20 cellular contexts compared by ENCODE assay signal in genomic region chr16:48522041-48522440, GRCh38.
A peak's percentile ranks its signal among the peaks of the same experiment; 100 is the strongest.
DNase-seq lines count a peak whose midpoint lies in the region; TF ChIP-seq lines count a peak whose summit lies in the region.
"Had no signal": no experiment of that assay in that cellular context is flagged by ENCODE, and none has a peak within 500 bp of the region (broad histone marks: within the 10 kb centered on the region; RNA-seq: fewer than 3 reads in every experiment).

No MANE protein-coding gene starts in this region.

- H3K4me1 ChIP-seq in BLaER1 = peaks cover 32% of the 10 kb centered on the region
- H3K4me1 ChIP-seq in BLaER1 treated with 17β-estradiol and CSF1 and Interleukin-3, amounts not matched to agents 10 nM and 100 nM = peaks cover 7 to 36% (median 26%) of the 10 kb centered on the region in 10 experiments; a peak in 19 of 20 replicates
- peaks cover 0 to 9% (median 0%) of the 10 kb centered on the region in 6 donors for H3K4me1 ChIP-seq in spleen
- H3K4me1 ChIP-seq in CD4-positive, alpha-beta memory T cell (ENCODE audit: insufficient read depth, low read length) = no peaks in the 10 kb centered on the region
- H3K4me1 ChIP-seq: BE2C had no signal

- H3K27ac Mint-ChIP-seq in glutamatergic neuron (ENCODE audit: unreplicated experiment) = peak overlapping the region; percentile 53
- no peak overlapping the region for H3K27ac Mint-ChIP-seq in CD4-positive, alpha-beta memory T cell
- H3K27ac Mint-ChIP-seq: HFFc6 had no signal

- H3K4me2 ChIP-seq in BLaER1 = peak overlapping the region; percentile 51
- peak overlapping the region in 7 of 11 experiments; percentile 28 to 63 (median 53); a peak in 12 of 22 replicates for H3K4me2 ChIP-seq in BLaER1 treated with 17β-estradiol and CSF1 and Interleukin-3, amounts not matched to agents 10 nM and 100 nM

- H3K4me1 Mint-ChIP-seq in glutamatergic neuron (ENCODE audit: low read depth, unreplicated experiment) = no peaks in the 10 kb centered on the region
- no peaks in the 10 kb centered on the region for H3K4me1 Mint-ChIP-seq in CD4-positive, alpha-beta memory T cell
- H3K4me1 Mint-ChIP-seq: CD8-positive, alpha-beta memory T cell had no signal

- H3K27me3 Mint-ChIP-seq in glutamatergic neuron (ENCODE audit: unreplicated experiment) = peaks cover 5% of the 10 kb centered on the region
- H3K27me3 Mint-ChIP-seq in CD4-positive, alpha-beta memory T cell = no peaks in the 10 kb centered on the region
- H3K27me3 Mint-ChIP-seq: CD8-positive, alpha-beta memory T cell had no signal

- H3K9me3 ChIP-seq in BLaER1 = no peaks in the 10 kb centered on the region
- no peaks in the 10 kb centered on the region for H3K9me3 ChIP-seq in BLaER1 treated with 17β-estradiol and CSF1 and Interleukin-3, amounts not matched to agents 10 nM and 100 nM (replicated peaks in 1 of 11)
- no peaks in the 10 kb centered on the region for H3K9me3 ChIP-seq in spleen
- no peaks in the 10 kb centered on the region for H3K9me3 ChIP-seq in CD4-positive, alpha-beta memory T cell (ENCODE audit: control insufficient read depth in 1 of 2, low read length in 2 of 2)
- H3K9me3 ChIP-seq: BE2C had no signal

- H3K9ac ChIP-seq in BLaER1 = no peak overlapping the region
- no peak overlapping the region for H3K9ac ChIP-seq in BLaER1 treated with 17β-estradiol and CSF1 and Interleukin-3, amounts not matched to agents 10 nM and 100 nM

- TF ChIP-seq CTCF in glutamatergic neuron (IDR thresholded peaks at IDR 0.05; ENCODE audit: partially characterized antibody, unreplicated experiment) = no peak
- TF ChIP-seq CTCF in spleen (IDR thresholded peaks at IDR 0.05 in 8 of 11, conservative IDR thresholded peaks at IDR 0.05 in 3 of 11) = no peak

- no peak overlapping the region for H3K4me3 ChIP-seq in BLaER1
- H3K4me3 ChIP-seq in BLaER1 treated with 17β-estradiol and CSF1 and Interleukin-3, amounts not matched to agents 10 nM and 100 nM = no peak overlapping the region
- no peak overlapping the region for H3K4me3 ChIP-seq in spleen
- no peak overlapping the region for H3K4me3 ChIP-seq in CD4-positive, alpha-beta memory T cell (ENCODE audit: low read length in 2 of 2)
- H3K4me3 ChIP-seq: GM12878 had no signal

- H3K36me3 ChIP-seq in BLaER1 (no peaks in the 10 kb centered on the region), spleen (no peaks in the 10 kb centered on the region)
- no peaks in the 10 kb centered on the region for H3K36me3 ChIP-seq in BLaER1 treated with 17β-estradiol and CSF1 and Interleukin-3, amounts not matched to agents 10 nM and 100 nM
- no peaks in the 10 kb centered on the region for H3K36me3 ChIP-seq in CD4-positive, alpha-beta memory T cell (ENCODE audit: insufficient read depth, low read length)
- H3K36me3 ChIP-seq: BE2C had no signal

- H3K27ac ChIP-seq in BLaER1 (peak overlapping the region; percentile 58; the same call in 1 of the 2 replicates), spleen (no peak overlapping the region)
- H3K27ac ChIP-seq in BLaER1 treated with 17β-estradiol and CSF1 and Interleukin-3, amounts not matched to agents 10 nM and 100 nM = 0 out of 22 replicates have a peak overlapping the region, but pooled peaks of 1 of the 11 experiments have one; percentile 37
- no peak overlapping the region for H3K27ac ChIP-seq in CD4-positive, alpha-beta memory T cell (ENCODE audit: low read depth, low read length)

- no peaks in the 10 kb centered on the region for H3K36me3 Mint-ChIP-seq in glutamatergic neuron (ENCODE audit: unreplicated experiment)
- no peaks in the 10 kb centered on the region for H3K36me3 Mint-ChIP-seq in CD4-positive, alpha-beta memory T cell
- H3K36me3 Mint-ChIP-seq: CD14-positive monocyte; CD8-positive, alpha-beta memory T cell had no signal

- intact Hi-C loops in spleen (cut with DNase I; ENCODE audit: low total_unique reads) = no loop called here
- intact Hi-C loops in CD4-positive, alpha-beta memory T cell (cut with micrococcal nuclease) = no loop called here

- no peaks in the 10 kb centered on the region for H4K20me1 ChIP-seq in BLaER1
- H4K20me1 ChIP-seq in BLaER1 treated with 17β-estradiol and CSF1 and Interleukin-3, amounts not matched to agents 10 nM and 100 nM = no peaks in the 10 kb centered on the region

- 87 to 94% (median 90%) methylated on average over 8 of the region's 8 CpGs for WGBS in spleen, 5 donors

- H3K4me3 Mint-ChIP-seq in glutamatergic neuron (ENCODE audit: unreplicated experiment) = no peak overlapping the region
- no peak overlapping the region for H3K4me3 Mint-ChIP-seq in CD4-positive, alpha-beta memory T cell
- H3K4me3 Mint-ChIP-seq: CD14-positive monocyte; CD8-positive, alpha-beta memory T cell; HFFc6 had no signal

- POLR2A ChIA-PET in CD4-positive, alpha-beta memory T cell (lab: Charles Lee; ENCODE audit: partially characterized antibody) = no interaction called here

- peaks cover 2% of the 10 kb centered on the region for H3K9me3 Mint-ChIP-seq in glutamatergic neuron (ENCODE audit: unreplicated experiment)
- H3K9me3 Mint-ChIP-seq in CD4-positive, alpha-beta memory T cell = no peaks in the 10 kb centered on the region
- H3K9me3 Mint-ChIP-seq: CD8-positive, alpha-beta memory T cell; HFFc6 had no signal

- TF ChIP-seq POLR2A in spleen (IDR thresholded peaks at IDR 0.05) = no peak

- no peaks in the 10 kb centered on the region for H3K27me3 ChIP-seq in BLaER1
- no peaks in the 10 kb centered on the region for H3K27me3 ChIP-seq in BLaER1 treated with 17β-estradiol and CSF1 and Interleukin-3, amounts not matched to agents 10 nM and 100 nM
- no peaks in the 10 kb centered on the region for H3K27me3 ChIP-seq in spleen (replicated peaks in 1 of 7)
- H3K27me3 ChIP-seq in CD4-positive, alpha-beta memory T cell (ENCODE audit: insufficient read depth, low read length) = no peaks in the 10 kb centered on the region
- H3K27me3 ChIP-seq: BE2C had no signal

- DNase-seq in glutamatergic neuron (no peak), spleen (peak; percentile 61)
- no peak for DNase-seq in activated naive CD4-positive, alpha-beta T cell treated with Interleukin-2 at 50 U/mL for 16 hours
- DNase-seq in CD4-positive, alpha-beta memory T cell = no peak
- DNase-seq: ACHN; BE2C; CD8-positive, alpha-beta memory T cell; COR-L47; DMS 273 treated with DMSO at 0.1 percent for 48 hours; DMS53; DND-41; EL; GOT3; H7; HFFc6; IMR-90 had no signal

- CTCF ChIA-PET in CD4-positive, alpha-beta memory T cell (lab: Charles Lee; ENCODE audit: partially characterized antibody) = no interaction called here
